Comparison of ENCODE assay signal across 15 cellular contexts in the genomic region with DNA sequence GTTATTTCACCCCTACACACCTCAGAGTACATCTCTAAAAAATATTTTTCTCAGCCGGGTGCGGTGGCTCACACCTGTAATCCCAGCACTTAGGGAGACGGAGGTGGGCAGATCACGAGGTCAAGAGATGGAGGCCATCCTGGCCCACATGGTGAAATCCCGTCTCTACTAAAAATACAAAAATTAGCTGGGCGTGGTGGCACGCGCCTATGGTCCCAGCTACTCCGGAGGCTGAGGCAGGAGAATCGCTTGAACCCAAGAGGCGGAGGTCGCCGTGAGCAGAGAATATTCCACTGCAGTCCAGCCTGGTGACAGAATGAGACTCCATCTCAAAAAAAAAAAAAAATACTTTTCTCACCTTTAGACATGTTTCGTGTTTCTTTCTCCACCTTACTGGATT. TPM values are rescaled to one million over a fixed set of nuclear protein-coding genes. Genes with fewer than 3 reads are reported as not detected.
A peak's percentile ranks its signal among the peaks of the same experiment; 100 is the strongest.
DNase-seq lines count a peak whose midpoint lies in the region; ATAC-seq and TF ChIP-seq lines count a peak whose summit lies in the region.
"Not testable (repeated sequence)": the region's sequence is repeated elsewhere in the genome, so short reads cannot be mapped to it uniquely, and the experiment has no call there.
"Had no signal": no experiment of that assay in that cellular context is flagged by ENCODE, and none has a peak within 500 bp of the region (broad histone marks: within the 10 kb centered on the region; RNA-seq: fewer than 3 reads in every experiment).

No MANE protein-coding gene starts in this region.

- H2BK12ac ChIP-seq in H9 (ENCODE audit: insufficient read length, low read depth, low read length) = not testable (repeated sequence)

- not testable (repeated sequence) for H3K27me3 Mint-ChIP-seq in H9 (ENCODE audit: low read depth); osteocyte (ENCODE audit: unreplicated experiment)

- not testable (repeated sequence) for H3K4me2 ChIP-seq in H9 (ENCODE audit: insufficient read depth, insufficient read length, low read length)

- H3K9me3 Mint-ChIP-seq in H9 = peaks cover 0 to 14% of the 10 kb centered on the region in 2 experiments; a peak in 2 of 5 replicates
- H3K9me3 Mint-ChIP-seq in osteocyte (ENCODE audit: unreplicated experiment) = not testable (repeated sequence)

- H3K27me3 ChIP-seq in H9 (ENCODE audit: insufficient read depth, low read length) = not testable (repeated sequence)

- no CpG with 5 or more reads among the region's 14 CpGs for WGBS in H9 (ENCODE audit: extremely low coverage, insufficient read length, low lambda C conversion rate)

- not testable (repeated sequence) for H3K4ac ChIP-seq in H9 (ENCODE audit: low read depth, low read length)

- not testable (repeated sequence) for H3K23ac ChIP-seq in H9 (ENCODE audit: insufficient read length, low read depth, low read length)

- not testable (repeated sequence) for H4K8ac ChIP-seq in H9 (replicated peaks; ENCODE audit: insufficient read length, low read depth, low read length)

- not testable (repeated sequence) for H2BK120ac ChIP-seq in H9 (ENCODE audit: low read depth, low read length, poor library complexity, severe bottlenecking)

- not testable (repeated sequence) for H2BK15ac ChIP-seq in H9 (ENCODE audit: low read depth, low read length)

- H3K9me3 ChIP-seq in H9 (ENCODE audit: control insufficient read depth, low read depth, low read length) = not testable (repeated sequence)

- H3K36me3 Mint-ChIP-seq in H9 (ENCODE audit: insufficient read depth in 1 of 3, low read depth in 3 of 3); osteocyte (ENCODE audit: unreplicated experiment): not testable (repeated sequence)

- not testable (repeated sequence) for H3K9ac ChIP-seq in H9 (ENCODE audit: extremely low read depth, insufficient read length, low read length)

- H4K5ac ChIP-seq in H9 (ENCODE audit: insufficient read length, low read depth, low read length) = not testable (repeated sequence)

- not testable (repeated sequence) for TF ChIP-seq CTCF in 22Rv1 (IDR thresholded peaks at IDR 0.05); H9 (conservative IDR thresholded peaks at IDR 0.05); osteocyte (IDR thresholded peaks at IDR 0.05)

- H3K4me1 Mint-ChIP-seq in H9 = peaks cover 12 to 20% of the 10 kb centered on the region in 2 experiments; a peak in 3 of 4 replicates
- not testable (repeated sequence) for H3K4me1 Mint-ChIP-seq in osteocyte (ENCODE audit: unreplicated experiment)

- not testable (repeated sequence) for H3K4me3 Mint-ChIP-seq in H9; osteocyte (ENCODE audit: unreplicated experiment)

- H2AK5ac ChIP-seq in H9 (ENCODE audit: insufficient read length, low read length) = not testable (repeated sequence)

- H4K91ac ChIP-seq in H9 (ENCODE audit: insufficient read length, low read depth, low read length) = not testable (repeated sequence)

- not testable (repeated sequence) for H3K18ac ChIP-seq in H9 (ENCODE audit: insufficient read length, low read depth, low read length)

- H3K4me1 ChIP-seq in H9 (ENCODE audit: insufficient read depth, low read length) = not testable (repeated sequence)

- intact Hi-C loops in Right ventricle myocardium inferior (cut with DNase I) = not testable (repeated sequence)

- not testable (repeated sequence) for H3K27ac Mint-ChIP-seq in H9; osteocyte (ENCODE audit: unreplicated experiment)

- H2BK20ac ChIP-seq in H9 (ENCODE audit: low read depth, low read length, poor library complexity, severe bottlenecking) = not testable (repeated sequence)

- not testable (repeated sequence) for H2AFZ ChIP-seq in H9 (ENCODE audit: low read length)

- peak; percentile 10 for DNase-seq in H9
- DNase-seq in Right ventricle myocardium inferior (ENCODE audit: missing footprints) = peak; percentile 67
- peak; percentile 60 for DNase-seq in osteocyte (ENCODE audit: extremely low spot score, unreplicated experiment)

- not testable (repeated sequence) for H3T11ph ChIP-seq in H9 (ENCODE audit: low read length)

- not testable (repeated sequence) for H3K79me2 ChIP-seq in H9 (ENCODE audit: insufficient read depth, low read length)

- not testable (repeated sequence) for H4K20me1 ChIP-seq in H9 (ENCODE audit: control insufficient read depth, insufficient read depth, insufficient read length)

- not testable (repeated sequence) for ATAC-seq in Right ventricle myocardium inferior

- peak overlapping the region; percentile 54 for H3K27ac ChIP-seq in 22Rv1
- not testable (repeated sequence) for H3K27ac ChIP-seq in H9 (ENCODE audit: insufficient read length, low read depth, low read length)

- H3K23me2 ChIP-seq in H9 (ENCODE audit: insufficient read length, low read depth, low read length, poor library complexity, severe bottlenecking) = not testable (repeated sequence)

- H3K79me1 ChIP-seq in H9 (ENCODE audit: insufficient read depth, low read depth, low read length, poor library complexity, severe bottlenecking) = not testable (repeated sequence)

- H2BK5ac ChIP-seq in H9 (ENCODE audit: insufficient read length, low read length) = not testable (repeated sequence)

- not testable (repeated sequence) for H3K14ac ChIP-seq in H9 (ENCODE audit: insufficient read depth, low read length)

- H3K56ac ChIP-seq in H9 (ENCODE audit: insufficient read length, low read depth, low read length) = not testable (repeated sequence)

RNA-seq across cellular contexts. Expression of gene SRRM4, which starts 52.0 kb away (rescaled TPM):
- 1.1 and 1.4 TPM in 2 replicates for total RNA-seq in H9 (2021)
- total RNA-seq in Right ventricle myocardium inferior = 0.43 TPM
- not detected in 2 replicates for total RNA-seq in osteocyte
- total RNA-seq: A172; A673; B cell; Caco-2; Calu3; CD4-positive, alpha-beta memory T cell; CD4-positive, alpha-beta T cell; CD4-positive, CD25-positive, alpha-beta regulatory T cell; CD8-positive, alpha-beta memory T cell; CD8-positive, alpha-beta T cell; Daoy had no signal

Comparison
In these comparisons a context has a peak if more than half of its experiments do, and no peak if none do; other contexts are left out.
1. DNase-seq: peak in every context shown above with its lines; median percentile 67 in Right ventricle myocardium inferior; 60 in osteocyte; 10 in H9.